In the genomic region with DNA sequence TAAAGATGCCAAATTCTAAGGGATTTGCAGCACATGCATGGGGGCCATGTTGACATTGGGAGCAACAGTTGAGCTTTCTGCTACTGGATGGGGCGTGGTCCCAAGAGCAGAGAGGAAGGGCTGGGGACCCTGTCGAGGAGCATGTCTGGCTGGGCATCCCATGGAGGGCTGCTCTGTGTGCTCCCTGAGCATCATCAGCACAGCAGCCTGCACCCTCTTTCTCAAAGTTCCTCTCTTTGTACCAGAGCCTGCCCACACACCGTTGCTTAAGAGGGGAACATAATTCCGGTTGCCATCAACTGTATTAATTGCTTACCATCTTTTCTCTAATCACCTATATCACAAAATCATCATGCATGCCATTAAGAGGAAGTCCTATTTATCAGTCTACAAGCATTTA, we compare ENCODE assay signal across 31 cellular contexts. TPM values are rescaled to one million over a fixed set of nuclear protein-coding genes. Genes with fewer than 3 reads are reported as not detected.
"Had no signal": no experiment of that assay in that cellular context is flagged by ENCODE, and none has a peak within 500 bp of the region (broad histone marks: within the 10 kb centered on the region; RNA-seq: fewer than 3 reads in every experiment).

No MANE protein-coding gene starts in this region.

- H3K27me3 ChIP-seq: adrenal gland, body of pancreas, colonic mucosa had no signal

- H3K36me3 ChIP-seq: adrenal gland, colonic mucosa, esophagus squamous epithelium, gastroesophageal sphincter, heart right ventricle, WERI-Rb-1 had no signal

- ATAC-seq: activated CD4-positive, CD25-positive, alpha-beta regulatory T cell treated with anti-CD3 and anti-CD28 coated beads, Interleukin-2, amount 50 U/mL, for 24 hours; activated CD8-positive, alpha-beta T cell treated with anti-CD3 and anti-CD28 coated beads for 36 hours; activated naive CD8-positive, alpha-beta T cell treated with anti-CD3 and anti-CD28 coated beads, Interleukin-2, amount 50 U/mL, for 24 hours; activated T-cell treated with anti-CD3 and anti-CD28 coated beads, Interleukin-2, amount 50 U/mL, for 4 hours; activated T-helper 17 cell treated with anti-CD3 and anti-CD28 coated beads, Interleukin-2, amount 50 U/mL, for 72 hours; body of pancreas; gastroesophageal sphincter; heart right ventricle had no signal

- H3K9me3 ChIP-seq: adrenal gland, body of pancreas, colonic mucosa, esophagus squamous epithelium, gastroesophageal sphincter, heart right ventricle had no signal

- DNase-seq: activated B cell treated with CpG ODN at 0.5 μM for 24 hours; activated CD4-positive, alpha-beta T cell treated with anti-CD3 and anti-CD28 coated beads for 48 hours; activated CD4-positive, alpha-beta T cell treated with anti-CD3 and anti-CD28 coated beads, Interleukin-2, amount 50 U/mL, for 1 hour; activated CD4-positive, alpha-beta T cell treated with anti-CD3 and anti-CD28 coated beads, Interleukin-2, amount 50 U/mL, for 48 hours; activated CD8-positive, alpha-beta memory T cell treated with anti-CD3 and anti-CD28 coated beads for 24 hours; activated CD8-positive, alpha-beta T cell treated with anti-CD3 and anti-CD28 coated beads for 36 hours; activated effector memory CD4-positive, alpha-beta T cell treated with Interleukin-2 at 50 U/mL for 16 hours; activated gamma-delta T cell treated with Interleukin-2 at 50 U/mL for 16 hours; activated naive CD4-positive, alpha-beta T cell treated with anti-CD3 and anti-CD28 coated beads, Interleukin-2, amount 50 U/mL, for 16 hours; activated naive CD4-positive, alpha-beta T cell treated with Interleukin-2 at 50 U/mL for 16 hours; activated naive CD8-positive, alpha-beta T cell treated with anti-CD3 and anti-CD28 coated beads for 36 hours; activated naive CD8-positive, alpha-beta T cell treated with anti-CD3 and anti-CD28 coated beads, Interleukin-2, amount 50 U/mL, for 24 hours; activated T-cell treated with anti-CD3 and anti-CD28 coated beads, Interleukin-2, amount 50 U/mL, for 4 hours; adrenal gland; amygdala; aorta; body of pancreas; caudate nucleus; colonic mucosa; effector CD8-positive, alpha-beta T cell; esophagus squamous epithelium; foreskin melanocyte; heart right ventricle; T-helper 2 cell; WERI-Rb-1 had no signal

- H3K27ac ChIP-seq: adrenal gland, body of pancreas, colonic mucosa, epithelial cell of prostate, esophagus squamous epithelium, gastroesophageal sphincter, heart right ventricle, hepatocyte, WERI-Rb-1 had no signal

- H3K4me1 ChIP-seq: adrenal gland, body of pancreas, colonic mucosa, esophagus squamous epithelium, gastroesophageal sphincter had no signal

- H3K4me3 ChIP-seq: adrenal gland, body of pancreas, colonic mucosa, esophagus squamous epithelium, gastroesophageal sphincter, heart right ventricle, hepatocyte had no signal

RNA-seq across cellular contexts. Expression of a gene that starts 55.2 kb away (rescaled TPM):
- total RNA-seq: activated B cell treated with CpG ODN at 0.5 μM for 24 hours; activated CD8-positive, alpha-beta T cell treated with anti-CD3 and anti-CD28 coated beads for 36 hours; activated naive CD8-positive, alpha-beta T cell treated with anti-CD3 and anti-CD28 coated beads for 36 hours; activated T-helper 17 cell treated with anti-CD3 and anti-CD28 coated beads, Interleukin-2, amount 50 U/mL, for 72 hours; aorta; endothelial cell of umbilical vein; esophagus squamous epithelium; gastroesophageal sphincter had no signal
